ENCODE assay signal across 19 cellular contexts in the genomic region with DNA sequence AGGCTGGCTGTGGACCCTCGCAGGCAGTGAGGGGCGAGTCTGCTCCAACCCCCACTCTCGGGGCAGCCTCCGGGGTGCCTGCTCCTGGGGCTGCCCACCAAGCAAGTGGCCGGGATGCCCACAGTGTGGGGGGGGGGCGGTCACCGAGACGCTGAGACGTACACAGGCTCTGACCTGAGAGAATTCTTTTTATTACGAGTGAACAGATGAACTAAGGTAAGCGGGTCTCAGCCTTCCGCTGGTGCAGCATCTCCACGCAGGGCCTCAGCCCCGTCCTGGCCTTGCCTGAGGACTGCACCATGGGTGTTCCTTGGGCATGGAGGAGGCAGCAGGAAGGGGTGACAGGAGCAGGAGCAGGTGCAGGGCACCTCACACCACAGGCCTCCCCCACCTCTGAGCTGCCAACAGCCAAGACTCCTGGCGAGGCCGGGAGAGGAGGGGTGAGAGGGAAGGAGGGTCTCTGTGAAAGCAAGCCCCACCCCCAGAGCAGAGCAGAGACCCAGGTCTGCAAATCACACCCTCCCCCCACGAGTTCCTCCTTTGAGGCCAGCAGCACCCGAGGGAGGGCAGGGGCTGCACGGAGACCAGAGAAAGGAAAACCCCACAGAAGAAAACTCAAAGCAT.
"Had no signal": no experiment of that assay in that cellular context is flagged by ENCODE, and none has a peak within 500 bp of the region (broad histone marks: within the 10 kb centered on the region; RNA-seq: fewer than 3 reads in every experiment).

No MANE protein-coding gene starts in this region.

- H3K4me3 ChIP-seq: colonic mucosa, hepatocyte, psoas muscle, skin epidermis, stomach had no signal

- DNase-seq: colonic mucosa; effector CD4-positive, alpha-beta T cell; foreskin keratinocyte; head of caudate nucleus; mammary epithelial cell; naive thymus-derived CD4-positive, alpha-beta T cell; nephron progenitor cell; retina; stimulated activated CD4-positive, alpha-beta T cell treated with anti-CD3 and anti-CD28 coated beads, Interleukin-2, amount 100 ng/mL, for 24 hours; stimulated activated CD4-positive, alpha-beta T cell treated with anti-CD3 and anti-CD28 coated beads, Interleukin-4, amount 100 ng/mL, for 4 hours; stimulated activated naive B cell treated with anti-CD40 and anti-IgM and Interleukin-4, amounts not matched to agents 10 μg/mL and 1 μg/mL and 100 μg/mL, for 72 hours; stomach; substantia nigra had no signal

- H3K9me3 ChIP-seq: colonic mucosa, neutrophil, psoas muscle, stomach had no signal

- H3K27ac ChIP-seq: colonic mucosa, epithelial cell of prostate, foreskin keratinocyte, hepatocyte, neutrophil, psoas muscle, skin epidermis had no signal

- H3K79me2 ChIP-seq: hepatocyte had no signal

- H3K4me2 ChIP-seq: hepatocyte had no signal

- H2AFZ ChIP-seq: hepatocyte had no signal

- H3K27me3 ChIP-seq: colonic mucosa, foreskin keratinocyte, hepatocyte, neutrophil, stomach had no signal

- H3K4me1 ChIP-seq: colonic mucosa, foreskin keratinocyte, psoas muscle had no signal

- ATAC-seq: foreskin keratinocyte; naive thymus-derived CD4-positive, alpha-beta T cell; sciatic nerve; stimulated activated naive B cell treated with anti-CD40 and anti-IgM and Interleukin-4, amounts not matched to agents 10 μg/mL and 1 μg/mL and 100 μg/mL, for 72 hours had no signal
